ENCODE assay signal across 11 cellular contexts in genomic region chr4:177975315-177975714, GRCh38.
"Had no signal": no experiment of that assay in that cellular context is flagged by ENCODE, and none has a peak within 500 bp of the region (broad histone marks: within the 10 kb centered on the region; RNA-seq: fewer than 3 reads in every experiment).

No MANE protein-coding gene starts in this region.

- H3K27me3 Mint-ChIP-seq: IgD-negative memory B cell had no signal

- H3K4me1 ChIP-seq: HAP-1 had no signal

- FAIRE-seq: HTR-8/SVneo had no signal

- H3K4me2 ChIP-seq: KMS-11 had no signal

- ATAC-seq: HCT116 had no signal

- DNase-seq: GM23248, GOT3, H7, Karpas-422, KBM-7 had no signal

- H3K36me3 Mint-ChIP-seq: IgD-negative memory B cell had no signal

- H2AFZ ChIP-seq: GM23248 had no signal

- H3K4me3 Mint-ChIP-seq: HFFc6, IgD-negative memory B cell had no signal

- H3K9me3 Mint-ChIP-seq: HFFc6 had no signal

- H3K9ac ChIP-seq: GM23248, KMS-11 had no signal

- H3K4me1 Mint-ChIP-seq: IgD-negative memory B cell had no signal

- H3K4me3 ChIP-seq: GM23248, HAP-1 had no signal

- H3K36me3 ChIP-seq: HAP-1 had no signal

- H3K27ac Mint-ChIP-seq: HFFc6, IgD-negative memory B cell had no signal

- H3K27ac ChIP-seq: GM23248, KMS-11 had no signal

- H3K9me3 ChIP-seq: HAP-1 had no signal
